Comparison of ENCODE assay signal across 1 cellular context in the genomic region with DNA sequence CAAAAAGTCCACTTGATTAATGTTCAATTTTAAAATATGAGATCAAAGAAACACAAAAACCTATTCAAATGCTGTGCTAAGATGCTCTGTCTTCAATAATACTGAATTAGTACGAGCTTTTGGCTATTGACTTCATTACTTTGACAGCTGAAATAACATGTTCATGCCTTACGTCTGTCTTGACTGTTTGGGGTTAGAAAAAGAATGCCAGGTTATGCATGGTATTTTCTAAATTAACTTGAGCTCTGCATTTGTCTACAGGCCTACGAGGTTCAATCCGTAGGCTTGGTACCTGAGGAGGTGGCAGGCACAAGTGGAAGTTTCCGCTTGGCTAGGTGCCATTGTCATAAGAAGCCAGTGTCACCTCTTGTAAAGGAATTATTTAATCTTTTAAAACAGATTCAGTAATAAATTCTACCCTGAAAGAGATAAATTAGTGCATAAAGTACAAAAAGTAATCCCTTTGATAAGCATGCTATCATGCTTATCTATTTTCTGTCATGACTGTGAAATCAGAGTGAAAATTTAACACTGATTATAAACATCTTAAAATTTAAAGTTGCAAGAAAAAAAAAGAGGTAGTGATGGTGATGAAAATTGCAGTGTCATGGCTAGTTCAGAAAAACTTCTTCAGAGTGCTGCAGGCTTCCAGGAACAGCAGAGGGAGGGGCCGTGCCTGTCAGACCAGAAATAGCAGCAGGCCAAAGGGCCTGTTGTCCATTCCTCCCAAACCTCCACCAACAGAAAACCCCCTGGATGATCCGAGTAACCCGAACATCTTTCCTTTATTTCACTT.
TF ChIP-seq lines count a peak whose summit lies in the region.

No MANE protein-coding gene starts in this region.

TF ChIP-seq in K562, 482 proteins besides CTCF, POLR2A, EP300 and RAD21 (continued from another document and continues in another):
- TF ChIP-seq, protein P1, sequence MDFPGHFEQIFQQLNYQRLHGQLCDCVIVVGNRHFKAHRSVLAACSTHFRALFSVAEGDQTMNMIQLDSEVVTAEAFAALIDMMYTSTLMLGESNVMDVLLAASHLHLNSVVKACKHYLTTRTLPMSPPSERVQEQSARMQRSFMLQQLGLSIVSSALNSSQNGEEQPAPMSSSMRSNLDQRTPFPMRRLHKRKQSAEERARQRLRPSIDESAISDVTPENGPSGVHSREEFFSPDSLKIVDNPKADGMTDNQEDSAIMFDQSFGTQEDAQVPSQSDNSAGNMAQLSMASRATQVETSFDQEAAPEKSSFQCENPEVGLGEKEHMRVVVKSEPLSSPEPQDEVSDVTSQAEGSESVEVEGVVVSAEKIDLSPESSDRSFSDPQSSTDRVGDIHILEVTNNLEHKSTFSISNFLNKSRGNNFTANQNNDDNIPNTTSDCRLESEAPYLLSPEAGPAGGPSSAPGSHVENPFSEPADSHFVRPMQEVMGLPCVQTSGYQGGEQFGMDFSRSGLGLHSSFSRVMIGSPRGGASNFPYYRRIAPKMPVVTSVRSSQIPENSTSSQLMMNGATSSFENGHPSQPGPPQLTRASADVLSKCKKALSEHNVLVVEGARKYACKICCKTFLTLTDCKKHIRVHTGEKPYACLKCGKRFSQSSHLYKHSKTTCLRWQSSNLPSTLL (IDR thresholded peaks at IDR 0.05): no peak
- TF ChIP-seq ZNF124 (CRISPR knock-in tag; IDR thresholded peaks at IDR 0.05) (no peak), SNIP1 (IDR thresholded peaks at IDR 0.05; ENCODE audit: low read depth) (no peak), NCOA2 (IDR thresholded peaks at IDR 0.05; ENCODE audit: partially characterized antibody in 2 of 2) (no peak), CBFA2T3 (IDR thresholded peaks at IDR 0.05) (peak; percentile 29; the same call in 1 of the 2 replicates), CHD1 (IDR thresholded peaks at IDR 0.05; ENCODE audit: low read length) (no peak), LCOR (CRISPR knock-in tag; IDR thresholded peaks at IDR 0.05) (no peak), BRD4 (IDR thresholded peaks at IDR 0.05) (no peak), TEAD1 (CRISPR knock-in tag; IDR thresholded peaks at IDR 0.05) (no peak), TGIF2 (CRISPR knock-in tag; IDR thresholded peaks at IDR 0.05) (no peak), U2AF2 (optimal IDR thresholded peaks at IDR 0.05; ENCODE audit: low read depth, low read length) (no peak), ZNF175 (CRISPR knock-in tag; IDR thresholded peaks at IDR 0.05; ENCODE audit: low read depth) (0 out of 2 replicates have a peak, but pooled peaks have one; percentile 21), ZC3H11A (IDR thresholded peaks at IDR 0.05; ENCODE audit: low read depth, low read length) (no peak), ESRRB (CRISPR knock-in tag; IDR thresholded peaks at IDR 0.05; ENCODE audit: borderline replicate concordance) (no peak), ADNP (tag; IDR thresholded peaks at IDR 0.05) (no peak), RBFOX2 (IDR thresholded peaks at IDR 0.05; ENCODE audit: low read depth, low read length) (no peak; the same call in 1 of the 2 replicates), MAZ (CRISPR knock-in tag; conservative IDR thresholded peaks at IDR 0.05 in 1 of 2, IDR thresholded peaks at IDR 0.05 in 1 of 2) (peak in 1 of 2 experiments; percentile 60; a peak in 1 of 4 replicates), PHTF2 (CRISPR knock-in tag; IDR thresholded peaks at IDR 0.05) (no peak), JUN (IDR thresholded peaks at IDR 0.05; ENCODE audit: borderline replicate concordance, low read depth, low read length) (0 out of 2 replicates have a peak, but pooled peaks have one; percentile 19), JUN (CRISPR knock-in tag; IDR thresholded peaks at IDR 0.05; ENCODE audit: borderline replicate concordance) (no peak), STAG1 (CRISPR knock-in tag; IDR thresholded peaks at IDR 0.05; ENCODE audit: borderline replicate concordance) (no peak), KLF1 (tag; IDR thresholded peaks at IDR 0.05) (no peak), RBM39 (optimal IDR thresholded peaks at IDR 0.05; ENCODE audit: low read depth, low read length) (no peak), HDAC8 (tag; IDR thresholded peaks at IDR 0.05) (no peak), NCOA1 (IDR thresholded peaks at IDR 0.05; ENCODE audit: low read depth) (peak; percentile 40; the same call in 1 of the 2 replicates), MCM7 (IDR thresholded peaks at IDR 0.05) (no peak), DMBX1 (CRISPR knock-in tag; IDR thresholded peaks at IDR 0.05; ENCODE audit: borderline replicate concordance) (no peak), HNRNPL (IDR thresholded peaks at IDR 0.05; ENCODE audit: low read depth, low read length) (no peak), SMARCB1 (IDR thresholded peaks at IDR 0.05; ENCODE audit: insufficient read length, low read depth) (no peak), ZEB2 (IDR thresholded peaks at IDR 0.05) (peak; percentile 9; the same call in 1 of the 2 replicates), SMAD4 (CRISPR knock-in tag; conservative IDR thresholded peaks at IDR 0.05) (no peak), MYBL2 (IDR thresholded peaks at IDR 0.05; ENCODE audit: low read depth) (no peak), MYBL2 (CRISPR knock-in tag; IDR thresholded peaks at IDR 0.05; ENCODE audit: borderline replicate concordance) (no peak), MAFG (tag; conservative IDR thresholded peaks at IDR 0.05) (peak; percentile 98), GTF2A2 (tag; IDR thresholded peaks at IDR 0.05) (no peak), ZFP30 (CRISPR knock-in tag; IDR thresholded peaks at IDR 0.05; ENCODE audit: borderline replicate concordance) (no peak), L3MBTL2 (IDR thresholded peaks at IDR 0.05) (no peak), POLR3G (IDR thresholded peaks at IDR 0.05; ENCODE audit: extremely low read depth, insufficient read length, insufficient replicate concordance) (no peak), KDM5B (IDR thresholded peaks at IDR 0.05; ENCODE audit: insufficient replicate concordance, low read depth, low read length) (no peak), CHD2 (IDR thresholded peaks at IDR 0.05; ENCODE audit: low read depth, low read length) (no peak)
- TF ChIP-seq, protein P2, sequence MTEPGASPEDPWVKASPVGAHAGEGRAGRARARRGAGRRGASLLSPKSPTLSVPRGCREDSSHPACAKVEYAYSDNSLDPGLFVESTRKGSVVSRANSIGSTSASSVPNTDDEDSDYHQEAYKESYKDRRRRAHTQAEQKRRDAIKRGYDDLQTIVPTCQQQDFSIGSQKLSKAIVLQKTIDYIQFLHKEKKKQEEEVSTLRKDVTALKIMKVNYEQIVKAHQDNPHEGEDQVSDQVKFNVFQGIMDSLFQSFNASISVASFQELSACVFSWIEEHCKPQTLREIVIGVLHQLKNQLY (CRISPR knock-in tag; conservative IDR thresholded peaks at IDR 0.05): no peak
- TF ChIP-seq, protein P3, sequence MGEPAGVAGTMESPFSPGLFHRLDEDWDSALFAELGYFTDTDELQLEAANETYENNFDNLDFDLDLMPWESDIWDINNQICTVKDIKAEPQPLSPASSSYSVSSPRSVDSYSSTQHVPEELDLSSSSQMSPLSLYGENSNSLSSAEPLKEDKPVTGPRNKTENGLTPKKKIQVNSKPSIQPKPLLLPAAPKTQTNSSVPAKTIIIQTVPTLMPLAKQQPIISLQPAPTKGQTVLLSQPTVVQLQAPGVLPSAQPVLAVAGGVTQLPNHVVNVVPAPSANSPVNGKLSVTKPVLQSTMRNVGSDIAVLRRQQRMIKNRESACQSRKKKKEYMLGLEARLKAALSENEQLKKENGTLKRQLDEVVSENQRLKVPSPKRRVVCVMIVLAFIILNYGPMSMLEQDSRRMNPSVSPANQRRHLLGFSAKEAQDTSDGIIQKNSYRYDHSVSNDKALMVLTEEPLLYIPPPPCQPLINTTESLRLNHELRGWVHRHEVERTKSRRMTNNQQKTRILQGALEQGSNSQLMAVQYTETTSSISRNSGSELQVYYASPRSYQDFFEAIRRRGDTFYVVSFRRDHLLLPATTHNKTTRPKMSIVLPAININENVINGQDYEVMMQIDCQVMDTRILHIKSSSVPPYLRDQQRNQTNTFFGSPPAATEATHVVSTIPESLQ (CRISPR knock-in tag; IDR thresholded peaks at IDR 0.05): no peak
- TF ChIP-seq, protein P4, sequence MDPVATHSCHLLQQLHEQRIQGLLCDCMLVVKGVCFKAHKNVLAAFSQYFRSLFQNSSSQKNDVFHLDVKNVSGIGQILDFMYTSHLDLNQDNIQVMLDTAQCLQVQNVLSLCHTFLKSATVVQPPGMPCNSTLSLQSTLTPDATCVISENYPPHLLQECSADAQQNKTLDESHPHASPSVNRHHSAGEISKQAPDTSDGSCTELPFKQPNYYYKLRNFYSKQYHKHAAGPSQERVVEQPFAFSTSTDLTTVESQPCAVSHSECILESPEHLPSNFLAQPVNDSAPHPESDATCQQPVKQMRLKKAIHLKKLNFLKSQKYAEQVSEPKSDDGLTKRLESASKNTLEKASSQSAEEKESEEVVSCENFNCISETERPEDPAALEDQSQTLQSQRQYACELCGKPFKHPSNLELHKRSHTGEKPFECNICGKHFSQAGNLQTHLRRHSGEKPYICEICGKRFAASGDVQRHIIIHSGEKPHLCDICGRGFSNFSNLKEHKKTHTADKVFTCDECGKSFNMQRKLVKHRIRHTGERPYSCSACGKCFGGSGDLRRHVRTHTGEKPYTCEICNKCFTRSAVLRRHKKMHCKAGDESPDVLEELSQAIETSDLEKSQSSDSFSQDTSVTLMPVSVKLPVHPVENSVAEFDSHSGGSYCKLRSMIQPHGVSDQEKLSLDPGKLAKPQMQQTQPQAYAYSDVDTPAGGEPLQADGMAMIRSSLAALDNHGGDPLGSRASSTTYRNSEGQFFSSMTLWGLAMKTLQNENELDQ (CRISPR knock-in tag; IDR thresholded peaks at IDR 0.05; ENCODE audit: borderline replicate concordance): no peak
- TF ChIP-seq, protein P5, sequence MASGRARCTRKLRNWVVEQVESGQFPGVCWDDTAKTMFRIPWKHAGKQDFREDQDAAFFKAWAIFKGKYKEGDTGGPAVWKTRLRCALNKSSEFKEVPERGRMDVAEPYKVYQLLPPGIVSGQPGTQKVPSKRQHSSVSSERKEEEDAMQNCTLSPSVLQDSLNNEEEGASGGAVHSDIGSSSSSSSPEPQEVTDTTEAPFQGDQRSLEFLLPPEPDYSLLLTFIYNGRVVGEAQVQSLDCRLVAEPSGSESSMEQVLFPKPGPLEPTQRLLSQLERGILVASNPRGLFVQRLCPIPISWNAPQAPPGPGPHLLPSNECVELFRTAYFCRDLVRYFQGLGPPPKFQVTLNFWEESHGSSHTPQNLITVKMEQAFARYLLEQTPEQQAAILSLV (tag; IDR thresholded peaks at IDR 0.05): no peak
- TF ChIP-seq, protein P6, sequence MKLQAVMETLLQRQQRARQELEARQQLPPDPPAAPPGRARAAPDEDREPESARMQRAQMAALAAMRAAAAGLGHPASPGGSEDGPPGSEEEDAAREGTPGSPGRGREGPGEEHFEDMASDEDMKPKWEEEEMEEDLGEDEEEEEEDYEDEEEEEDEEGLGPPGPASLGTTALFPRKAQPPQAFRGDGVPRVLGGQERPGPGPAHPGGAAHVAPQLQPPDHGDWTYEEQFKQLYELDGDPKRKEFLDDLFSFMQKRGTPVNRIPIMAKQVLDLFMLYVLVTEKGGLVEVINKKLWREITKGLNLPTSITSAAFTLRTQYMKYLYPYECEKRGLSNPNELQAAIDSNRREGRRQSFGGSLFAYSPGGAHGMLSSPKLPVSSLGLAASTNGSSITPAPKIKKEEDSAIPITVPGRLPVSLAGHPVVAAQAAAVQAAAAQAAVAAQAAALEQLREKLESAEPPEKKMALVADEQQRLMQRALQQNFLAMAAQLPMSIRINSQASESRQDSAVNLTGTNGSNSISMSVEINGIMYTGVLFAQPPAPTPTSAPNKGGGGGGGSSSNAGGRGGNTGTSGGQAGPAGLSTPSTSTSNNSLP (IDR thresholded peaks at IDR 0.05; ENCODE audit: borderline replicate concordance, low read depth, low read length): no peak
- TF ChIP-seq, protein P7, sequence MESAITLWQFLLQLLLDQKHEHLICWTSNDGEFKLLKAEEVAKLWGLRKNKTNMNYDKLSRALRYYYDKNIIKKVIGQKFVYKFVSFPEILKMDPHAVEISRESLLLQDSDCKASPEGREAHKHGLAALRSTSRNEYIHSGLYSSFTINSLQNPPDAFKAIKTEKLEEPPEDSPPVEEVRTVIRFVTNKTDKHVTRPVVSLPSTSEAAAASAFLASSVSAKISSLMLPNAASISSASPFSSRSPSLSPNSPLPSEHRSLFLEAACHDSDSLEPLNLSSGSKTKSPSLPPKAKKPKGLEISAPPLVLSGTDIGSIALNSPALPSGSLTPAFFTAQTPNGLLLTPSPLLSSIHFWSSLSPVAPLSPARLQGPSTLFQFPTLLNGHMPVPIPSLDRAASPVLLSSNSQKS (CRISPR knock-in tag; IDR thresholded peaks at IDR 0.05): no peak
- TF ChIP-seq, protein P8, sequence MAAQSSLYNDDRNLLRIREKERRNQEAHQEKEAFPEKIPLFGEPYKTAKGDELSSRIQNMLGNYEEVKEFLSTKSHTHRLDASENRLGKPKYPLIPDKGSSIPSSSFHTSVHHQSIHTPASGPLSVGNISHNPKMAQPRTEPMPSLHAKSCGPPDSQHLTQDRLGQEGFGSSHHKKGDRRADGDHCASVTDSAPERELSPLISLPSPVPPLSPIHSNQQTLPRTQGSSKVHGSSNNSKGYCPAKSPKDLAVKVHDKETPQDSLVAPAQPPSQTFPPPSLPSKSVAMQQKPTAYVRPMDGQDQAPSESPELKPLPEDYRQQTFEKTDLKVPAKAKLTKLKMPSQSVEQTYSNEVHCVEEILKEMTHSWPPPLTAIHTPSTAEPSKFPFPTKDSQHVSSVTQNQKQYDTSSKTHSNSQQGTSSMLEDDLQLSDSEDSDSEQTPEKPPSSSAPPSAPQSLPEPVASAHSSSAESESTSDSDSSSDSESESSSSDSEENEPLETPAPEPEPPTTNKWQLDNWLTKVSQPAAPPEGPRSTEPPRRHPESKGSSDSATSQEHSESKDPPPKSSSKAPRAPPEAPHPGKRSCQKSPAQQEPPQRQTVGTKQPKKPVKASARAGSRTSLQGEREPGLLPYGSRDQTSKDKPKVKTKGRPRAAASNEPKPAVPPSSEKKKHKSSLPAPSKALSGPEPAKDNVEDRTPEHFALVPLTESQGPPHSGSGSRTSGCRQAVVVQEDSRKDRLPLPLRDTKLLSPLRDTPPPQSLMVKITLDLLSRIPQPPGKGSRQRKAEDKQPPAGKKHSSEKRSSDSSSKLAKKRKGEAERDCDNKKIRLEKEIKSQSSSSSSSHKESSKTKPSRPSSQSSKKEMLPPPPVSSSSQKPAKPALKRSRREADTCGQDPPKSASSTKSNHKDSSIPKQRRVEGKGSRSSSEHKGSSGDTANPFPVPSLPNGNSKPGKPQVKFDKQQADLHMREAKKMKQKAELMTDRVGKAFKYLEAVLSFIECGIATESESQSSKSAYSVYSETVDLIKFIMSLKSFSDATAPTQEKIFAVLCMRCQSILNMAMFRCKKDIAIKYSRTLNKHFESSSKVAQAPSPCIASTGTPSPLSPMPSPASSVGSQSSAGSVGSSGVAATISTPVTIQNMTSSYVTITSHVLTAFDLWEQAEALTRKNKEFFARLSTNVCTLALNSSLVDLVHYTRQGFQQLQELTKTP (IDR thresholded peaks at IDR 0.05; ENCODE audit: low read depth in 1 of 2, partially characterized antibody in 2 of 2): no peak
- TF ChIP-seq, protein P9, sequence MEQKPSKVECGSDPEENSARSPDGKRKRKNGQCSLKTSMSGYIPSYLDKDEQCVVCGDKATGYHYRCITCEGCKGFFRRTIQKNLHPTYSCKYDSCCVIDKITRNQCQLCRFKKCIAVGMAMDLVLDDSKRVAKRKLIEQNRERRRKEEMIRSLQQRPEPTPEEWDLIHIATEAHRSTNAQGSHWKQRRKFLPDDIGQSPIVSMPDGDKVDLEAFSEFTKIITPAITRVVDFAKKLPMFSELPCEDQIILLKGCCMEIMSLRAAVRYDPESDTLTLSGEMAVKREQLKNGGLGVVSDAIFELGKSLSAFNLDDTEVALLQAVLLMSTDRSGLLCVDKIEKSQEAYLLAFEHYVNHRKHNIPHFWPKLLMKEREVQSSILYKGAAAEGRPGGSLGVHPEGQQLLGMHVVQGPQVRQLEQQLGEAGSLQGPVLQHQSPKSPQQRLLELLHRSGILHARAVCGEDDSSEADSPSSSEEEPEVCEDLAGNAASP (IDR thresholded peaks at IDR 0.05): no peak
